In genomic region chr3:154356009-154356408, GRCh38 we compare ENCODE assay signal across 15 cellular contexts.
"Had no signal": no experiment of that assay in that cellular context is flagged by ENCODE, and none has a peak within 500 bp of the region (broad histone marks: within the 10 kb centered on the region; RNA-seq: fewer than 3 reads in every experiment).

No MANE protein-coding gene starts in this region.

- H3K9me3 ChIP-seq: gastrocnemius medialis, right lobe of liver, tibial nerve had no signal

- ATAC-seq: gastrocnemius medialis; natural killer cell treated with Interleukin-12 subunit alpha and Interleukin-12 subunit beta and Interleukin-15 and Interleukin-18, amount 100 ng/mL, for 72 hours; stimulated activated naive B cell treated with anti-CD40 and anti-IgM and Interleukin-4, amounts not matched to agents 10 μg/mL and 1 μg/mL and 100 μg/mL, for 72 hours had no signal

- H3K27ac ChIP-seq: coronary artery, gastrocnemius medialis, right lobe of liver, tibial nerve had no signal

- H3K36me3 ChIP-seq: gastrocnemius medialis, right lobe of liver, tibial nerve had no signal

- H3K4me3 ChIP-seq: coronary artery, gastrocnemius medialis, right lobe of liver, tibial nerve had no signal

- DNase-seq: activated B cell treated with CpG ODN at 0.5 μM for 24 hours; activated CD4-positive, alpha-beta T cell treated with anti-CD3 and anti-CD28 coated beads, Interleukin-2, amount 10 ng/mL, durations not matched to agents 24 days and 14 days; activated naive CD4-positive, alpha-beta T cell treated with Interleukin-2 at 50 U/mL for 16 hours; central memory CD4-positive, alpha-beta T cell; effector CD4-positive, alpha-beta T cell; gastrocnemius medialis; nucleus accumbens; right lobe of liver; stimulated activated CD4-positive, alpha-beta T cell treated with anti-CD3 and anti-CD28 coated beads, Interleukin-2, amount 100 ng/mL, for 24 hours; stimulated activated naive B cell treated with anti-CD40 and anti-IgM and Interleukin-4, amounts not matched to agents 10 μg/mL and 1 μg/mL and 100 μg/mL, for 72 hours had no signal

- H3K27me3 ChIP-seq: gastrocnemius medialis, right lobe of liver, tibial nerve had no signal

- H3K4me1 ChIP-seq: gastrocnemius medialis, right lobe of liver, tibial nerve had no signal

- FAIRE-seq: endothelial cell of umbilical vein, TTC549 had no signal
